Comparison of ENCODE assay signal across 8 cellular contexts in genomic region chr15:47337106-47337505, GRCh38.
"Had no signal": no experiment of that assay in that cellular context is flagged by ENCODE, and none has a peak within 500 bp of the region (broad histone marks: within the 10 kb centered on the region; RNA-seq: fewer than 3 reads in every experiment).

No MANE protein-coding gene starts in this region.

- H2AFZ ChIP-seq: GM23248, GM23338 had no signal

- H3K9me3 ChIP-seq: HAP-1 had no signal

- H3K9ac ChIP-seq: GM23248 had no signal

- DNase-seq: GM23248, GOT3, H7, H9, HCEC 1CT, HFFc6 had no signal

- H3K4me3 ChIP-seq: GM23248, GM23338, HAP-1 had no signal

- H3K4me2 ChIP-seq: GM23338 had no signal

- H3K4me1 ChIP-seq: HAP-1 had no signal

- H3K27ac ChIP-seq: GM23248 had no signal

- H3K36me3 ChIP-seq: HAP-1 had no signal
